In the genomic region with DNA sequence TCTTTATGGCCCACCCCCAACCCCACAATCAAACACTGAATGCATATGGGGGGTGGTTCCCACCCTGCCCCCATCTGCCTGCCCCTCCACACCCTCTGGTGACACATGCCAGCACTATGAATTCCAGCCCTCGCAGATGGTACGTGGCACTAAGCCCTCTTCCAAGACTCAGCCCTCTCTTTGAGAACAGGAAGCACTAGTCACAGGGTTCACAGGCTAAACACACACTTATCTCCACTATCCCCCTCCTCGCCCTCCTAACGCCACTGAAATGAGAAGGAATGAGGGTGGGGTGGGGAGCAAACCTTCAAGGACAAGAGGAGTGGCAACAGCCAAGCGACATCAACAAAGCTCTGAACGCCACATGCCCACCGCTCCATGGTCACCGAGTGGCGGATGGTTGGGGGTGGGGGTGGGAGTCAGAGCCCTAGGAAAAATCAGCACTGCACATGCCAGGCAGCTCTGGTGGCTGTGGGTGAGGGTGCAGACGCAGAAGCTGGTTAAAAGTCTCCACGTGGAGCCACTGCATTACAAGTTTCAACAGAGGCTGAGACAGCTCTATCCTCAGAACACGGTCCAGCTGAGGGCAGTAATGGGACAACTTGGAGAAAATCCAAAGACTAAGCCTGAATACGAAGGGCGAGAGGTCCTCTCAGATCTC, we compare ENCODE assay signal across 9 cellular contexts. TPM values are rescaled to one million over a fixed set of nuclear protein-coding genes. Genes with fewer than 3 reads are reported as not detected.
DNase-seq lines count a peak whose midpoint lies in the region; ATAC-seq and TF ChIP-seq lines count a peak whose summit lies in the region.
"Had no signal": no experiment of that assay in that cellular context is flagged by ENCODE, and none has a peak within 500 bp of the region (broad histone marks: within the 10 kb centered on the region; RNA-seq: fewer than 3 reads in every experiment).

No MANE protein-coding gene starts in this region.

- H3K27me3 Mint-ChIP-seq in effector memory CD8-positive, alpha-beta T cell, result no peaks in the 10 kb centered on the region

- H3K4me1 Mint-ChIP-seq in effector memory CD8-positive, alpha-beta T cell (ENCODE audit: low read depth in 2 of 2), result peaks cover 0 to 8% of the 10 kb centered on the region in 2 donors

- H3K9me3 Mint-ChIP-seq in effector memory CD8-positive, alpha-beta T cell, result no peaks in the 10 kb centered on the region

- no peaks in the 10 kb centered on the region for H3K27me3 ChIP-seq in heart right ventricle

- H3K4me3 Mint-ChIP-seq in effector memory CD8-positive, alpha-beta T cell, result no peak overlapping the region

- TF ChIP-seq CTCF in heart right ventricle (IDR thresholded peaks at IDR 0.05) (peak in 5 of 9 donors; percentile 22 to 48 (median 34)), retinal pigment epithelial cell (conservative IDR thresholded peaks at IDR 0.05; ENCODE audit: low read depth, low read length) (peak; percentile 54)

- H3K27ac Mint-ChIP-seq in effector memory CD8-positive, alpha-beta T cell, result peak overlapping the region in 1 of 2 donors; percentile 20

- peak; percentile 98 for DNase-seq in EL
- DNase-seq in amniotic epithelial cell (ENCODE audit: low read depth), result peak; percentile 91
- no peak for DNase-seq in heart right ventricle
- peak; percentile 96 for DNase-seq in retinal pigment epithelial cell (ENCODE audit: low read depth)
- DNase-seq in NCI-H2227 (lab: John Stamatoyannopoulos, UW; ENCODE audit: unreplicated experiment), result no peak
- no peak for DNase-seq in effector memory CD8-positive, alpha-beta T cell

- H3K4me1 ChIP-seq in heart right ventricle, result peaks cover 4 to 82% (median 37%) of the 10 kb centered on the region in 9 donors

- WGBS in heart right ventricle, 2 donors, result 32 to 43% methylated on average over 14 of the region's 14 CpGs

- no peak overlapping the region for H3K4me3 ChIP-seq in heart right ventricle
- H3K4me3 ChIP-seq in retinal pigment epithelial cell (ENCODE audit: low read length), result no peak overlapping the region
- H3K4me3 ChIP-seq: GM12878 had no signal

- H3K9me3 ChIP-seq in heart right ventricle, result no peaks in the 10 kb centered on the region

- H3K36me3 ChIP-seq in heart right ventricle, result peaks cover 0 to 76% (median 7%) of the 10 kb centered on the region in 9 donors

- peaks cover 30% of the 10 kb centered on the region for H3K36me3 Mint-ChIP-seq in effector memory CD8-positive, alpha-beta T cell (ENCODE audit: insufficient read depth)

- ATAC-seq in heart right ventricle, result peak; percentile 34 to 69 (median 53)
- no peak for ATAC-seq in effector memory CD8-positive, alpha-beta T cell (replicated peaks)
- no peak for ATAC-seq in HG02642 (IDR thresholded peaks at IDR 0.05; ENCODE audit: poor library complexity, unreplicated experiment)
- ATAC-seq in HG03342 (IDR thresholded peaks at IDR 0.05; ENCODE audit: unreplicated experiment), result no peak
- ATAC-seq: GM12878 had no signal

- intact Hi-C loops in heart right ventricle (cut with DNase I), result loop anchor here in 5 of 10 donors (10.0 kb wide), 1 partner anchor 124 kb away; a partner anchor contains a TSS

- H3K27ac ChIP-seq in heart right ventricle, result peak overlapping the region in 8 of 10 donors; percentile 19 to 53 (median 39)

RNA-seq across cellular contexts. Expression of a gene that starts 33.6 kb away (rescaled TPM):
- total RNA-seq in heart right ventricle, result 10 to 100 TPM; 36.2 to 51.6 (median 46.1) TPM
- 10 to 100 TPM; 20.8 to 29.7 TPM for polyA plus RNA-seq in heart right ventricle

RNA-seq across cellular contexts. Expression of a gene that starts 37.4 kb away (rescaled TPM):
- total RNA-seq in heart right ventricle, result 10 to 100 TPM in 4 of 10 donors, 1 to 10 TPM in 6; 2.9 to 21.2 (median 5.3) TPM
- polyA plus RNA-seq in heart right ventricle, result 10 to 100 TPM in 1 of 2 donors, 1 to 10 TPM in 1; 6.5 to 21.4 TPM

RNA-seq across cellular contexts. Expression of a gene that starts 57.6 kb away (rescaled TPM):
- 10 to 100 TPM in 8 of 10 donors, 1 to 10 TPM in 2; 8.8 to 17.1 (median 13.5) TPM for total RNA-seq in heart right ventricle
- polyA plus RNA-seq in heart right ventricle, result 10 to 100 TPM in 1 of 2 donors, 1 to 10 TPM in 1; 6.0 to 35.1 TPM

Comparison
In these comparisons a context has a peak if more than half of its experiments do, and no peak if none do; other contexts are left out.
1. DNase-seq: peak in EL (single experiment), amniotic epithelial cell (single experiment) and retinal pigment epithelial cell (single experiment); none in heart right ventricle (0 of 2), NCI-H2227 (single experiment) and effector memory CD8-positive, alpha-beta T cell (0 of 3).
2. ATAC-seq: peak in heart right ventricle (8 of 8); none in effector memory CD8-positive, alpha-beta T cell (single experiment), HG02642 (single experiment) and HG03342 (single experiment).